18 cellular contexts compared by ENCODE assay signal in genomic region chr2:181916726-181917377, GRCh38. TPM values are rescaled to one million over a fixed set of nuclear protein-coding genes. Genes with fewer than 3 reads are reported as not detected.
DNase-seq lines count a peak whose midpoint lies in the region; ATAC-seq, FAIRE-seq and TF ChIP-seq lines count a peak whose summit lies in the region.
"Had no signal": no experiment of that assay in that cellular context is flagged by ENCODE, and none has a peak within 500 bp of the region (broad histone marks: within the 10 kb centered on the region; RNA-seq: fewer than 3 reads in every experiment).

No MANE protein-coding gene starts in this region.

- H3K27ac ChIP-seq in AG04450 (ENCODE audit: low read depth, low read length) (peak overlapping the region; percentile 35), brain microvascular endothelial cell (peak overlapping the region; percentile 61), kidney (ENCODE audit: low read depth in 2 of 2, low read length in 2 of 2) (no peak overlapping the region)
- H3K27ac ChIP-seq: thoracic aorta had no signal

- H3K27me3 Mint-ChIP-seq in naive thymus-derived CD8-positive, alpha-beta T cell = no peaks in the 10 kb centered on the region
- no peaks in the 10 kb centered on the region for H3K27me3 Mint-ChIP-seq in Caco-2 (ENCODE audit: insufficient read depth, unreplicated experiment)
- H3K27me3 Mint-ChIP-seq: activated naive CD4-positive, alpha-beta T cell treated with anti-CD3 and anti-CD28 coated beads, Interleukin-2, amount 50 U/mL, for 24 hours had no signal

- intact Hi-C loops in kidney (cut with DNase I) = no loop called here
- intact Hi-C loops in Caco-2 (cut with micrococcal nuclease; ENCODE audit: unreplicated experiment) = no loop called here

- peaks cover 21 to 82% (median 41%) of the 10 kb centered on the region in 3 donors for H3K36me3 Mint-ChIP-seq in naive thymus-derived CD8-positive, alpha-beta T cell
- peaks cover 26% of the 10 kb centered on the region for H3K36me3 Mint-ChIP-seq in Caco-2 (ENCODE audit: insufficient read depth, unreplicated experiment)

- H3K9me3 Mint-ChIP-seq in naive thymus-derived CD8-positive, alpha-beta T cell = no peaks in the 10 kb centered on the region
- no peaks in the 10 kb centered on the region for H3K9me3 Mint-ChIP-seq in Caco-2 (ENCODE audit: unreplicated experiment)
- H3K9me3 Mint-ChIP-seq: activated naive CD4-positive, alpha-beta T cell treated with anti-CD3 and anti-CD28 coated beads, Interleukin-2, amount 50 U/mL, for 24 hours had no signal

- H3K9ac ChIP-seq in kidney (ENCODE audit: low read length in 2 of 2) = no peak overlapping the region

- H3K4me1 ChIP-seq in kidney (ENCODE audit: control insufficient read depth in 1 of 2, insufficient read depth in 1 of 2, low read depth in 1 of 2, low read length in 2 of 2) = no peaks in the 10 kb centered on the region
- H3K4me1 ChIP-seq in Caco-2 = peaks cover 7% of the 10 kb centered on the region; the same call in 1 of the 2 replicates

- no peak overlapping the region for H3K27ac Mint-ChIP-seq in naive thymus-derived CD8-positive, alpha-beta T cell
- H3K27ac Mint-ChIP-seq in Caco-2 (ENCODE audit: unreplicated experiment) = no peak overlapping the region
- H3K27ac Mint-ChIP-seq: activated naive CD4-positive, alpha-beta T cell treated with anti-CD3 and anti-CD28 coated beads, Interleukin-2, amount 50 U/mL, for 24 hours had no signal

- DNase-seq in AG04450 (ENCODE audit: low read depth, low spot score) = no peak
- peak; percentile 77 for DNase-seq in M059J (ENCODE audit: low read depth)
- DNase-seq in brain microvascular endothelial cell = peak; percentile 70
- no peak for DNase-seq in kidney
- DNase-seq in naive thymus-derived CD8-positive, alpha-beta T cell = no peak
- DNase-seq in Caco-2 = no peak
- DNase-seq in ACHN = no peak
- DNase-seq: AML-193; DMS153; Kasumi-1; mucosa of descending colon; NCI-H2081; SHP77 treated with DMSO at 0.1 percent for 48 hours; stimulated activated CD4-positive, alpha-beta T cell treated with anti-CD3 and anti-CD28 coated beads, Interleukin-15, amount 100 ng/mL, for 24 hours had no signal

- H3K9me3 ChIP-seq in AG04450 (ENCODE audit: control insufficient read depth, insufficient read depth, low read length) = no peaks in the 10 kb centered on the region
- no peaks in the 10 kb centered on the region for H3K9me3 ChIP-seq in kidney (ENCODE audit: control insufficient read depth in 1 of 2, low read length in 2 of 2)
- H3K9me3 ChIP-seq in Caco-2 = no peaks in the 10 kb centered on the region
- H3K9me3 ChIP-seq: mucosa of descending colon, thoracic aorta had no signal

- no peak overlapping the region for H3K4me3 Mint-ChIP-seq in naive thymus-derived CD8-positive, alpha-beta T cell
- no peak overlapping the region for H3K4me3 Mint-ChIP-seq in Caco-2 (ENCODE audit: unreplicated experiment)
- H3K4me3 Mint-ChIP-seq: activated naive CD4-positive, alpha-beta T cell treated with anti-CD3 and anti-CD28 coated beads, Interleukin-2, amount 50 U/mL, for 24 hours had no signal

- H3K4me3 ChIP-seq in AG04450 (ENCODE audit: low read depth, low read length) = no peak overlapping the region
- no peak overlapping the region for H3K4me3 ChIP-seq in brain microvascular endothelial cell (ENCODE audit: low read depth, low read length)
- no peak overlapping the region for H3K4me3 ChIP-seq in kidney (ENCODE audit: low read length in 2 of 2)
- no peak overlapping the region for H3K4me3 ChIP-seq in Caco-2 (ENCODE audit: low read depth, low read length)
- H3K4me3 ChIP-seq: mucosa of descending colon, thoracic aorta had no signal

- ATAC-seq in GM19455 (IDR thresholded peaks at IDR 0.05; ENCODE audit: unreplicated experiment) = no peak
- ATAC-seq in naive thymus-derived CD8-positive, alpha-beta T cell = no peak

- in situ Hi-C loops in brain microvascular endothelial cell (cut with HindIII; ENCODE audit: low pct_ligation_motif_present, low sequenced_read_pairs) = no loop called here
- in situ Hi-C loops in ACHN (cut with HindIII; ENCODE audit: low pct_ligation_motif_present, low pct_unique_long_range_greater_than_20kb, low sequenced_read_pairs) = loop anchor here (25.0 kb wide), 1 partner anchor 155 kb away; no protein-coding TSS in a partner anchor

- peaks cover 68% of the 10 kb centered on the region for H3K36me3 ChIP-seq in brain microvascular endothelial cell (replicated peaks)
- H3K36me3 ChIP-seq in kidney (ENCODE audit: control insufficient read depth in 1 of 2, insufficient read depth in 2 of 2, low read length in 2 of 2) = peaks cover 24 to 48% of the 10 kb centered on the region in 2 donors
- peaks cover 4% of the 10 kb centered on the region; the same call in 1 of the 2 replicates for H3K36me3 ChIP-seq in Caco-2 (ENCODE audit: control insufficient read depth, insufficient read depth, low read length)

- peaks cover 0 to 2% (median 0%) of the 10 kb centered on the region in 4 donors for H3K4me1 Mint-ChIP-seq in naive thymus-derived CD8-positive, alpha-beta T cell
- H3K4me1 Mint-ChIP-seq in Caco-2 (ENCODE audit: low read depth, unreplicated experiment) = peaks cover 6% of the 10 kb centered on the region
- H3K4me1 Mint-ChIP-seq: activated naive CD4-positive, alpha-beta T cell treated with anti-CD3 and anti-CD28 coated beads, Interleukin-2, amount 50 U/mL, for 24 hours had no signal

- no TSS peak for BruUV-seq in Caco-2 (replicated peaks; lab: Mats Ljungman, UMichigan)

- TF ChIP-seq CTCF in AG04450 (IDR thresholded peaks at IDR 0.05; ENCODE audit: low read depth, low read length) (no peak), brain microvascular endothelial cell (IDR thresholded peaks at IDR 0.05; ENCODE audit: low read depth, low read length, missing control alignments) (no peak), kidney (IDR thresholded peaks at IDR 0.05; ENCODE audit: borderline replicate concordance, extremely low read depth, insufficient read depth) (no peak), Caco-2 (IDR thresholded peaks at IDR 0.05; ENCODE audit: insufficient read depth in 1 of 2, low read depth in 1 of 2, low read length in 1 of 2, severe bottlenecking in 1 of 2, unreplicated experiment in 1 of 2) (no peak)

- POLR2A ChIA-PET in AG04450 (lab: Yijun Ruan, JAX) (no interaction called here), Caco-2 (lab: Charles Lee) (no interaction called here)
- POLR2A ChIA-PET in naive thymus-derived CD8-positive, alpha-beta T cell (lab: Charles Lee) = no interaction called here

- H3K27me3 ChIP-seq in AG04450 (ENCODE audit: control insufficient read depth, insufficient read depth, low read length) (no peaks in the 10 kb centered on the region), brain microvascular endothelial cell (replicated peaks) (no peaks in the 10 kb centered on the region), Caco-2 (replicated peaks; ENCODE audit: control insufficient read depth, insufficient read depth, low read length) (no peaks in the 10 kb centered on the region)

- CTCF ChIA-PET in AG04450 (lab: Charles Lee) (interaction anchor here (0.9 to 1.8 kb wide), 5 partner anchors 12 to 202 kb away, joined by 3 to 10 read pairs (median 3); no protein-coding TSS in a partner anchor), Caco-2 (lab: Charles Lee) (no interaction called here)

- peak; percentile 17 for FAIRE-seq in kidney (lab: Jason Lieb, UNC)
- FAIRE-seq: colon had no signal

RNA-seq across cellular contexts. Expression of gene ITPRID2, which starts 25.3 kb away (rescaled TPM):
- 101 and 110 TPM in 2 replicates for polyA plus RNA-seq in AG04450 (2011; rRNA removed)
- polyA minus RNA-seq in AG04450 (2011; rRNA and poly(A)+ RNA removed) = 136 and 202 TPM in 2 replicates
- total RNA-seq in M059J (2014; rRNA removed; shearing (Covaris generic)) = 149 and 237 TPM in 2 replicates
- total RNA-seq in kidney = 191 TPM
- polyA plus RNA-seq in kidney (ENCODE audit: insufficient read depth, low read depth, low replicate concordance) = 29.9 TPM
- 10 to 100 TPM; 55.7 to 58.4 TPM for total RNA-seq in naive thymus-derived CD8-positive, alpha-beta T cell
- polyA plus RNA-seq in naive thymus-derived CD8-positive, alpha-beta T cell = 1 to 10 TPM; 1.8 to 4.6 (median 3.4) TPM
- 54.8 and 62.0 TPM in 2 replicates for total RNA-seq in Caco-2 (2022)

Comparison
In these comparisons a context has a peak if more than half of its experiments do, and no peak if none do; other contexts are left out.
1. DNase-seq: peak in M059J (single experiment) and brain microvascular endothelial cell (single experiment); none in AG04450 (single experiment), kidney (single experiment), naive thymus-derived CD8-positive, alpha-beta T cell (0 of 10), Caco-2 (0 of 2) and ACHN (single experiment).
2. H3K27ac ChIP-seq: peak in AG04450 (single experiment) and brain microvascular endothelial cell (single experiment); none in kidney (0 of 2).